Comparison of ENCODE assay signal across 14 cellular contexts in the genomic region with DNA sequence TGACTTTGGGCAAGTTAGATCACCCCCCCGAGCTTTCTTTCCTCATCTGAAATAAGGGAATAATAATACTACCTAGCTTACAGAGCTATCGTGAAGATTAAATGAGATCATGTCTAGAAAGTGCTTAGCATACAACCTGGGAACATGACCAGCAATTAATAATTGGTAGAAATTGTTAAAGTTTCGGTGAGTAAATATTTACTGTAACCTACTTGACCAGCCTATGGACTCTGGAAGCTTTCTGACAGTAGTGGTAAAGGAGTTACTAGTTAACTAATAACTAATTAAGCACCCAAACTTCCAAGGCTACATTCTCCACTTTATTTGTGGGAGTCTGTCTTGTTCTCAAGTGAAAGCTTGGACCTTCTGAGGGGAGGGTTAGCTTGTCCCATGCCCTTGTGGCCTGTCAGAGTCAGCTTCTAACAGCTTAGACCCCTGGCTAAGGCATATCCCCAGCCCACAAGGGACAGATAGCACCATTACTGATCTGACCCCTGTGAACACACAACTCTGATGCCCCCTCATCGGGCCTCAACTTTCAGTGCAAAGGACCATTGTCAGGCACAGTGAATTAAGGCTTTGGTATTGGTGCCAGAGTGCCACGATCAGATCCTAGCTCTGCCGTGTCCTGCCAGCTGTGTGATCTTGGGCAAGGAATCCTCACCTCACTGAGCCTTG. TPM values are rescaled to one million over a fixed set of nuclear protein-coding genes. Genes with fewer than 3 reads are reported as not detected.
DNase-seq lines count a peak whose midpoint lies in the region; ATAC-seq and TF ChIP-seq lines count a peak whose summit lies in the region.
"Had no signal": no experiment of that assay in that cellular context is flagged by ENCODE, and none has a peak within 500 bp of the region (broad histone marks: within the 10 kb centered on the region; RNA-seq: fewer than 3 reads in every experiment).

No MANE protein-coding gene starts in this region.

- H2BK12ac ChIP-seq in trophoblast cell (ENCODE audit: low read length), result no peak overlapping the region

- H3K27me3 ChIP-seq in hepatocyte (no peaks in the 10 kb centered on the region), liver (ENCODE audit: control insufficient read depth in 4 of 4, insufficient read depth in 4 of 4, low read length in 3 of 4) (no peaks in the 10 kb centered on the region), trophoblast cell (ENCODE audit: insufficient read depth, low read length) (no peaks in the 10 kb centered on the region), esophagus squamous epithelium (no peaks in the 10 kb centered on the region)

- no peak overlapping the region for H2BK120ac ChIP-seq in trophoblast cell (ENCODE audit: insufficient read depth, low read length, poor library complexity)

- no peak overlapping the region for H4K8ac ChIP-seq in trophoblast cell (ENCODE audit: low read depth, low read length)

- H3K4me1 ChIP-seq in hepatocyte (ENCODE audit: insufficient read depth) (peaks cover 29% of the 10 kb centered on the region), liver (ENCODE audit: control insufficient read depth in 4 of 4, insufficient read depth in 4 of 4, low read length in 3 of 4) (peaks cover 0 to 7% (median 0%) of the 10 kb centered on the region in 4 donors), trophoblast cell (ENCODE audit: control insufficient read depth in 1 of 2, insufficient read depth in 2 of 2, low read length in 2 of 2) (no peaks in the 10 kb centered on the region), esophagus squamous epithelium (no peaks in the 10 kb centered on the region)

- no peak for TF ChIP-seq POLR2A in esophagus squamous epithelium (IDR thresholded peaks at IDR 0.05)

- H3K9ac ChIP-seq in liver (ENCODE audit: low read depth in 1 of 2, low read length in 2 of 2), result no peak overlapping the region
- no peak overlapping the region for H3K9ac ChIP-seq in trophoblast cell (ENCODE audit: low read length)
- H3K9ac ChIP-seq: KMS-11 had no signal

- peak overlapping the region; percentile 62 for H3K27ac ChIP-seq in hepatocyte
- H3K27ac ChIP-seq in liver (ENCODE audit: low read depth in 1 of 2, low read length in 2 of 2), result no peak overlapping the region
- no peak overlapping the region for H3K27ac ChIP-seq in trophoblast cell (ENCODE audit: low read depth, low read length)
- H3K27ac ChIP-seq in esophagus squamous epithelium, result no peak overlapping the region
- H3K27ac ChIP-seq: KMS-11 had no signal

- no peaks in the 10 kb centered on the region for H3K9me2 ChIP-seq in hepatocyte (replicated peaks; ENCODE audit: insufficient read depth)

- no peaks in the 10 kb centered on the region for H3K79me1 ChIP-seq in trophoblast cell (ENCODE audit: low read length)

- no peak overlapping the region for H2AK5ac ChIP-seq in trophoblast cell (ENCODE audit: low read length)

- H3K4me3 ChIP-seq in hepatocyte, result no peak overlapping the region
- no peak overlapping the region for H3K4me3 ChIP-seq in liver (ENCODE audit: low read depth in 1 of 3, low read length in 3 of 3)
- H3K4me3 ChIP-seq in trophoblast cell (ENCODE audit: low read depth, low read length), result no peak overlapping the region
- no peak overlapping the region for H3K4me3 ChIP-seq in esophagus squamous epithelium

- H3K4ac ChIP-seq in trophoblast cell (ENCODE audit: low read depth, low read length), result no peak overlapping the region

- ATAC-seq in GM18517 (IDR thresholded peaks at IDR 0.05; ENCODE audit: unreplicated experiment) (no peak), HG02588 (IDR thresholded peaks at IDR 0.05; ENCODE audit: unreplicated experiment) (no peak)

- H2AFZ ChIP-seq in hepatocyte (no peak overlapping the region), trophoblast cell (ENCODE audit: insufficient read depth, low read length, poor library complexity) (no peak overlapping the region)

- H4K12ac ChIP-seq in trophoblast cell (ENCODE audit: low read depth, low read length), result no peak overlapping the region

- TF ChIP-seq CTCF in hepatocyte (IDR thresholded peaks at IDR 0.05; ENCODE audit: poor library complexity) (no peak), liver (IDR thresholded peaks at IDR 0.05; ENCODE audit: low read depth, low read length, missing input control) (no peak), esophagus squamous epithelium (IDR thresholded peaks at IDR 0.05) (no peak)

- no peak for TF ChIP-seq RAD21 in liver (IDR thresholded peaks at IDR 0.05)

- no peak overlapping the region for H2BK5ac ChIP-seq in trophoblast cell (ENCODE audit: low read depth, low read length, poor library complexity)

- no peak overlapping the region for H4K91ac ChIP-seq in trophoblast cell (ENCODE audit: low read depth, low read length)

- H3K4me2 ChIP-seq in hepatocyte, result peak overlapping the region; percentile 17
- no peak overlapping the region for H3K4me2 ChIP-seq in trophoblast cell (ENCODE audit: low read length)
- H3K4me2 ChIP-seq: KMS-11 had no signal

- WGBS in hepatocyte (ENCODE audit: low lambda C conversion rate, missing lambda C conversion rate), result 84% methylated on average over 6 of the region's 6 CpGs
- 63% methylated on average over 6 of the region's 6 CpGs for WGBS in liver
- WGBS in trophoblast cell (ENCODE audit: extremely low coverage, insufficient coverage, insufficient read length), result no CpG with 5 or more reads among the region's 6 CpGs
- 92 to 96% methylated on average over 6 of the region's 6 CpGs for WGBS in esophagus squamous epithelium, 2 donors

- H4K20me1 ChIP-seq in hepatocyte (ENCODE audit: insufficient read depth, poor library complexity, severe bottlenecking), result no peaks in the 10 kb centered on the region

- no peak overlapping the region for H3K18ac ChIP-seq in trophoblast cell (ENCODE audit: low read length)

- H3K79me2 ChIP-seq in hepatocyte (no peaks in the 10 kb centered on the region), trophoblast cell (ENCODE audit: control insufficient read depth, insufficient read depth, low read length, poor library complexity) (no peaks in the 10 kb centered on the region)

- intact Hi-C loops in esophagus squamous epithelium (cut with DNase I), result no loop called here

- H3K36me3 ChIP-seq in hepatocyte (replicated peaks; ENCODE audit: insufficient read depth, low read depth), result no peaks in the 10 kb centered on the region
- no peaks in the 10 kb centered on the region for H3K36me3 ChIP-seq in liver (ENCODE audit: control insufficient read depth in 4 of 4, insufficient read depth in 3 of 4, low read depth in 1 of 4, low read length in 3 of 4)
- peaks cover 24 to 44% of the 10 kb centered on the region in 2 experiments for H3K36me3 ChIP-seq in trophoblast cell (ENCODE audit: control insufficient read depth in 1 of 2, insufficient read depth in 2 of 2, low read length in 2 of 2)
- H3K36me3 ChIP-seq in esophagus squamous epithelium, result peaks cover 0 to 30% (median 0%) of the 10 kb centered on the region in 3 donors

- H3K9me3 ChIP-seq in hepatocyte (ENCODE audit: low read depth) (no peaks in the 10 kb centered on the region), liver (ENCODE audit: control insufficient read depth in 4 of 4, low read length in 3 of 4) (no peaks in the 10 kb centered on the region), trophoblast cell (ENCODE audit: insufficient read depth, low read depth, low read length) (no peaks in the 10 kb centered on the region), esophagus squamous epithelium (no peaks in the 10 kb centered on the region)

- no peak overlapping the region for H3K14ac ChIP-seq in trophoblast cell (ENCODE audit: low read length)

- DNase-seq in HT-29 (ENCODE audit: low spot score) (peak; percentile 36), hepatocyte (ENCODE audit: low spot score) (no peak), trophoblast cell (no peak), esophagus squamous epithelium (lab: John Stamatoyannopoulos, UW) (no peak)
- DNase-seq: C1 segment of cervical spinal cord, DND-41, NCI-H146, NCI-H2081, NCI-H510A, NCI-H774 had no signal

- peak overlapping the region; percentile 74 for H3K23ac ChIP-seq in trophoblast cell (ENCODE audit: low read length)

TF ChIP-seq in liver, 16 proteins besides CTCF, POLR2A, EP300 and RAD21:
- TF ChIP-seq SP1 (IDR thresholded peaks at IDR 0.05), result peak; percentile 39
- TF ChIP-seq JUND (IDR thresholded peaks at IDR 0.05), result no peak
- TF ChIP-seq NR2F2 (IDR thresholded peaks at IDR 0.05), result no peak
- peak in 1 of 2 donors; percentile 33 for TF ChIP-seq HNF4A (conservative IDR thresholded peaks at IDR 0.05)
- no peak for TF ChIP-seq YY1 (IDR thresholded peaks at IDR 0.05)

RNA-seq across cellular contexts. Expression of a gene that starts 58.7 kb away (rescaled TPM):
- total RNA-seq in HT-29 (2014; rRNA removed; shearing (Covaris generic)), result 28.1 and 41.0 TPM in 2 replicates
- 21.6 and 43.7 TPM in 2 replicates for total RNA-seq in hepatocyte
- 39.4 and 45.6 TPM in 2 replicates for polyA plus RNA-seq in hepatocyte
- 10 to 100 TPM in 1 of 2 donors, 1 to 10 TPM in 1; 9.5 to 11.1 TPM for total RNA-seq in liver
- 1 to 10 TPM; 6.3 to 7.7 TPM for polyA plus RNA-seq in liver
- polyA plus RNA-seq in trophoblast cell (2013), result 74.2 and 79.0 TPM in 2 replicates
- 10 to 100 TPM; 11.1 to 32.0 (median 12.0) TPM for total RNA-seq in esophagus squamous epithelium
